ENCODE assay signal across 8 cellular contexts in the genomic region with DNA sequence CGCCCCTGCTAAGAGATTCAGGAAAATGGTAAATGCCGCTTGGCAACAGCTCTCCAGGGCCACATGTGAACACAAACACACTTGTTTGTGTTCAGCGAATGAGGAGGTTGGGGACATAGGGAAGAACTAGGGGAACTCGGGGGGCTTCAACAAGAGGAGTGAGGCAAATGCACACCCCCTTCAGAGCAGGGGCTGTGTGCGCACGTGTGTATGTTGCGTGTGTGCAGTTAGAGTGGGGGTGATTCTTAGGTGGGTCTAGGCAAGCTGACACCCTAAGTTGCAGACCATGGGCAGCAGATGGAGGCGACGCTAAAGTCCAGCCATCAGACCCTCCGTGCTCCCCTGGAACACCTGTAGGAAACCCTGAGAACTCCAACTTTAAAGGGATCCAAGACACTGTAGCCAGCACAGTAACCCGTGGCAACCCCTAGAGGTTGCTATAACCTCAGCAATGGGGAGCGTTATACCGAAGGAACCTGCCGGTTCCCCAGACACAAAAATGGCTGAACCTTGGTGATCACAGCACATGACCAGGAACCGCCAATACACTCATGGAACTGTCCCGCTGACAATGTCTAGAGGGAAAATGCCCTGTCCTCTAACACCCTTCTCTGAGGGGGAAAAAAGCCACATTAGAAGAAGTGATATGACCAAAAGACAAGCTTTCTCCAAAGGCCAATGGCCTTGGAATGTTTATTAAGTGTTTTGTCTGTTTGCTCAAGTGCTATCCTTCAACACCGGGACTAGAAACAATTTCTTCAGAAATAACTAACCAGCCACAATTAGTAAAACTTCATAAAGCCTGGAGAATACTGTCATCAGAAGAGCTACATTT.
DNase-seq lines count a peak whose midpoint lies in the region; ATAC-seq and TF ChIP-seq lines count a peak whose summit lies in the region.

No MANE protein-coding gene starts in this region.

- no peaks in the 10 kb centered on the region for H3K4me1 Mint-ChIP-seq in GM23338
- H3K4me1 Mint-ChIP-seq in stimulated activated effector memory CD8-positive, alpha-beta T cell treated with anti-CD3 and anti-CD28 coated beads, Interleukin-12 subunit alpha, Interleukin-12 subunit beta, amount 100 ng/mL, for 72 hours: peaks cover 5% of the 10 kb centered on the region

- DNase-seq in DND-41 (no peak), GM23338 (ENCODE audit: low spot score) (peak; percentile 91), NCI-H2171 treated with DMSO at 0.1 percent for 48 hours (lab: John Stamatoyannopoulos, UW) (peak; percentile 41), T47D (ENCODE audit: low read depth in 1 of 2, low spot score in 1 of 2) (peak; percentile 78 to 85), inferior parietal cortex (ENCODE audit: extremely low spot score) (peak; percentile 61)
- no peak for DNase-seq in stimulated activated effector memory CD8-positive, alpha-beta T cell treated with anti-CD3 and anti-CD28 coated beads, Interleukin-12 subunit alpha, Interleukin-12 subunit beta, amount 100 ng/mL, for 72 hours (ENCODE audit: low spot score in 2 of 2)
- DNase-seq in stimulated activated CD4-positive, alpha-beta T cell treated with anti-CD3 and anti-CD28 coated beads, Interleukin-1b, Interleukin-23, amount 100 ng/mL, for 48 hours: no peak

- ATAC-seq in DND-41 (ENCODE audit: insufficient read depth, low read depth): no peak
- peak; percentile 100 for ATAC-seq in GM23338
- ATAC-seq in stimulated activated effector memory CD8-positive, alpha-beta T cell treated with anti-CD3 and anti-CD28 coated beads, Interleukin-12 subunit alpha, Interleukin-12 subunit beta, amount 100 ng/mL, for 72 hours: peak; percentile 71
- no peak for ATAC-seq in GM21381 (IDR thresholded peaks at IDR 0.05; ENCODE audit: unreplicated experiment)

- H3K27ac Mint-ChIP-seq in GM23338: no peak overlapping the region
- no peak overlapping the region for H3K27ac Mint-ChIP-seq in stimulated activated effector memory CD8-positive, alpha-beta T cell treated with anti-CD3 and anti-CD28 coated beads, Interleukin-12 subunit alpha, Interleukin-12 subunit beta, amount 100 ng/mL, for 72 hours

- H4K20me1 ChIP-seq in DND-41 (ENCODE audit: insufficient read depth, low read length) (no peaks in the 10 kb centered on the region), GM23338 (replicated peaks; ENCODE audit: insufficient read depth) (no peaks in the 10 kb centered on the region)

- in situ Hi-C loops in T47D (cut with HindIII; ENCODE audit: low pct_unique_long_range_greater_than_20kb, low sequenced_read_pairs): no loop called here

- H2AFZ ChIP-seq in DND-41 (ENCODE audit: low read depth, low read length) (no peak overlapping the region), GM23338 (peak overlapping the region; percentile 52; the same call in 1 of the 2 replicates)

- H3K27ac ChIP-seq in DND-41 (ENCODE audit: low read length) (no peak overlapping the region), GM23338 (ENCODE audit: low read depth) (no peak overlapping the region)

- H3K27me3 ChIP-seq in DND-41 (ENCODE audit: insufficient read depth, low read length, poor library complexity): no peaks in the 10 kb centered on the region
- H3K27me3 ChIP-seq in GM23338 (ENCODE audit: insufficient read depth): no peaks in the 10 kb centered on the region

- H3K27me3 Mint-ChIP-seq in GM23338 (ENCODE audit: insufficient read depth, low read depth, poor library complexity): peaks cover 3% of the 10 kb centered on the region

- no peaks in the 10 kb centered on the region for H3K79me2 ChIP-seq in DND-41 (ENCODE audit: insufficient read depth, low read length)
- H3K79me2 ChIP-seq in GM23338 (replicated peaks; ENCODE audit: insufficient read depth): no peaks in the 10 kb centered on the region

- no peak overlapping the region for H3K4me2 ChIP-seq in DND-41 (ENCODE audit: insufficient read depth, low read length)
- H3K4me2 ChIP-seq in GM23338: no peak overlapping the region

- H3K9me2 ChIP-seq in GM23338 (ENCODE audit: insufficient read depth): peaks cover 4% of the 10 kb centered on the region

- H3K4me3 Mint-ChIP-seq in GM23338: no peak overlapping the region
- H3K4me3 Mint-ChIP-seq in stimulated activated effector memory CD8-positive, alpha-beta T cell treated with anti-CD3 and anti-CD28 coated beads, Interleukin-12 subunit alpha, Interleukin-12 subunit beta, amount 100 ng/mL, for 72 hours: no peak overlapping the region

- no peaks in the 10 kb centered on the region for H3F3A ChIP-seq in GM23338 (replicated peaks; ENCODE audit: low read depth)

- H3K9me3 Mint-ChIP-seq in GM23338: peaks cover 25% of the 10 kb centered on the region
- peaks cover 17% of the 10 kb centered on the region for H3K9me3 Mint-ChIP-seq in stimulated activated effector memory CD8-positive, alpha-beta T cell treated with anti-CD3 and anti-CD28 coated beads, Interleukin-12 subunit alpha, Interleukin-12 subunit beta, amount 100 ng/mL, for 72 hours

- peaks cover 25% of the 10 kb centered on the region for H3K9me3 ChIP-seq in DND-41 (ENCODE audit: insufficient read depth, low read length, severe bottlenecking)

- no peaks in the 10 kb centered on the region for H3K4me1 ChIP-seq in DND-41 (ENCODE audit: insufficient read depth, low read length)
- H3K4me1 ChIP-seq in GM23338 (ENCODE audit: insufficient read depth): no peaks in the 10 kb centered on the region

- no peak overlapping the region for H3K9ac ChIP-seq in DND-41 (ENCODE audit: low read depth, low read length)

- TF ChIP-seq CTCF in DND-41 (IDR thresholded peaks at IDR 0.05; ENCODE audit: borderline replicate concordance, extremely low read depth, low read length, poor library complexity, severe bottlenecking) (peak; percentile 29), GM23338 (conservative IDR thresholded peaks at IDR 0.05; ENCODE audit: low read depth in 2 of 2) (peak; percentile 84 to 96)

- H3K36me3 Mint-ChIP-seq in GM23338 (ENCODE audit: low read depth): peaks cover 23% of the 10 kb centered on the region
- H3K36me3 Mint-ChIP-seq in stimulated activated effector memory CD8-positive, alpha-beta T cell treated with anti-CD3 and anti-CD28 coated beads, Interleukin-12 subunit alpha, Interleukin-12 subunit beta, amount 100 ng/mL, for 72 hours: no peaks in the 10 kb centered on the region

- no peak overlapping the region for H3K4me3 ChIP-seq in DND-41 (ENCODE audit: low read depth in 1 of 2, low read length in 2 of 2)
- H3K4me3 ChIP-seq in GM23338: no peak overlapping the region

- H3K36me3 ChIP-seq in DND-41 (ENCODE audit: insufficient read depth, low read length): no peaks in the 10 kb centered on the region
- H3K36me3 ChIP-seq in GM23338 (ENCODE audit: insufficient read depth): no peaks in the 10 kb centered on the region

TF ChIP-seq in GM23338, 12 proteins besides CTCF, POLR2A, EP300 and RAD21 (continues in another document):
- TF ChIP-seq ZNF331 (CRISPR knock-in tag; IDR thresholded peaks at IDR 0.05; ENCODE audit: low read depth) (no peak), ZNF114 (CRISPR knock-in tag; IDR thresholded peaks at IDR 0.05) (no peak), CREB1 (CRISPR knock-in tag; IDR thresholded peaks at IDR 0.05; ENCODE audit: low read depth) (peak; percentile 32; the same call in 1 of the 2 replicates), POLR2AphosphoS5 (IDR thresholded peaks at IDR 0.05; ENCODE audit: low read depth) (no peak), EZH2 (IDR thresholded peaks at IDR 0.05; ENCODE audit: low read depth, unreplicated experiment) (no peak), JUNB (IDR thresholded peaks at IDR 0.05; ENCODE audit: unreplicated experiment) (no peak)
- TF ChIP-seq, protein P1, sequence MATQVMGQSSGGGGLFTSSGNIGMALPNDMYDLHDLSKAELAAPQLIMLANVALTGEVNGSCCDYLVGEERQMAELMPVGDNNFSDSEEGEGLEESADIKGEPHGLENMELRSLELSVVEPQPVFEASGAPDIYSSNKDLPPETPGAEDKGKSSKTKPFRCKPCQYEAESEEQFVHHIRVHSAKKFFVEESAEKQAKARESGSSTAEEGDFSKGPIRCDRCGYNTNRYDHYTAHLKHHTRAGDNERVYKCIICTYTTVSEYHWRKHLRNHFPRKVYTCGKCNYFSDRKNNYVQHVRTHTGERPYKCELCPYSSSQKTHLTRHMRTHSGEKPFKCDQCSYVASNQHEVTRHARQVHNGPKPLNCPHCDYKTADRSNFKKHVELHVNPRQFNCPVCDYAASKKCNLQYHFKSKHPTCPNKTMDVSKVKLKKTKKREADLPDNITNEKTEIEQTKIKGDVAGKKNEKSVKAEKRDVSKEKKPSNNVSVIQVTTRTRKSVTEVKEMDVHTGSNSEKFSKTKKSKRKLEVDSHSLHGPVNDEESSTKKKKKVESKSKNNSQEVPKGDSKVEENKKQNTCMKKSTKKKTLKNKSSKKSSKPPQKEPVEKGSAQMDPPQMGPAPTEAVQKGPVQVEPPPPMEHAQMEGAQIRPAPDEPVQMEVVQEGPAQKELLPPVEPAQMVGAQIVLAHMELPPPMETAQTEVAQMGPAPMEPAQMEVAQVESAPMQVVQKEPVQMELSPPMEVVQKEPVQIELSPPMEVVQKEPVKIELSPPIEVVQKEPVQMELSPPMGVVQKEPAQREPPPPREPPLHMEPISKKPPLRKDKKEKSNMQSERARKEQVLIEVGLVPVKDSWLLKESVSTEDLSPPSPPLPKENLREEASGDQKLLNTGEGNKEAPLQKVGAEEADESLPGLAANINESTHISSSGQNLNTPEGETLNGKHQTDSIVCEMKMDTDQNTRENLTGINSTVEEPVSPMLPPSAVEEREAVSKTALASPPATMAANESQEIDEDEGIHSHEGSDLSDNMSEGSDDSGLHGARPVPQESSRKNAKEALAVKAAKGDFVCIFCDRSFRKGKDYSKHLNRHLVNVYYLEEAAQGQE (IDR thresholded peaks at IDR 0.05; ENCODE audit: unreplicated experiment): no peak

Comparison
In these comparisons a context has a peak if more than half of its experiments do, and no peak if none do; other contexts are left out.
1. ATAC-seq: peak in GM23338 (single experiment) and stimulated activated effector memory CD8-positive, alpha-beta T cell treated with anti-CD3 and anti-CD28 coated beads, Interleukin-12 subunit alpha, Interleukin-12 subunit beta, amount 100 ng/mL, for 72 hours (single experiment); none in DND-41 (single experiment) and GM21381 (single experiment).
2. DNase-seq: peak in GM23338 (single experiment), NCI-H2171 treated with DMSO at 0.1 percent for 48 hours (single experiment), T47D (2 of 2) and inferior parietal cortex (single experiment); none in DND-41 (single experiment), stimulated activated effector memory CD8-positive, alpha-beta T cell treated with anti-CD3 and anti-CD28 coated beads, Interleukin-12 subunit alpha, Interleukin-12 subunit beta, amount 100 ng/mL, for 72 hours (0 of 2) and stimulated activated CD4-positive, alpha-beta T cell treated with anti-CD3 and anti-CD28 coated beads, Interleukin-1b, Interleukin-23, amount 100 ng/mL, for 48 hours (single experiment).